In genomic region chr2:129431881-129432280, GRCh38 we compare ENCODE assay signal across 8 cellular contexts.
"Had no signal": no experiment of that assay in that cellular context is flagged by ENCODE, and none has a peak within 500 bp of the region (broad histone marks: within the 10 kb centered on the region; RNA-seq: fewer than 3 reads in every experiment).

No MANE protein-coding gene starts in this region.

- H3K4me1 Mint-ChIP-seq: GM23338 had no signal

- H3K4me2 ChIP-seq: GM23338 had no signal

- H2AFZ ChIP-seq: GM23338 had no signal

- H3K27ac Mint-ChIP-seq: GM23338 had no signal

- FAIRE-seq: H1, H54, K562 had no signal

- H3K4me3 ChIP-seq: GM23338, K562 had no signal

- H3K27ac ChIP-seq: HL-60 had no signal

- DNase-seq: H9, HCEC 1CT, IMR-90 had no signal

- H3K9me3 Mint-ChIP-seq: GM23338, H9 had no signal

- ATAC-seq: GM23338, K562 had no signal

- H3K4me3 Mint-ChIP-seq: GM23338, H9 had no signal
